Comparison of ENCODE assay signal across 8 cellular contexts in genomic region chr17:79777166-79777843, GRCh38. TPM values are rescaled to one million over a fixed set of nuclear protein-coding genes. Genes with fewer than 3 reads are reported as not detected.
DNase-seq lines count a peak whose midpoint lies in the region; ATAC-seq lines count a peak whose summit lies in the region.

No MANE protein-coding gene starts in this region.

- no peaks in the 10 kb centered on the region for H3K36me3 Mint-ChIP-seq in activated naive CD8-positive, alpha-beta T cell

- H3K4me1 Mint-ChIP-seq in activated naive CD8-positive, alpha-beta T cell (ENCODE audit: low read depth): peaks cover 37% of the 10 kb centered on the region

- H3K4me3 Mint-ChIP-seq in activated naive CD8-positive, alpha-beta T cell: peak overlapping the region; percentile 74

- peak; percentile 73 for ATAC-seq in left ventricle myocardium superior
- no peak for ATAC-seq in GM19023 (IDR thresholded peaks at IDR 0.05; ENCODE audit: unreplicated experiment)

- H3K27ac Mint-ChIP-seq in activated naive CD8-positive, alpha-beta T cell: no peak overlapping the region

- H3K27me3 Mint-ChIP-seq in activated naive CD8-positive, alpha-beta T cell: peaks cover 32% of the 10 kb centered on the region

- peak; percentile 77 for DNase-seq in Daoy (ENCODE audit: low read depth)
- peak; percentile 87 for DNase-seq in H4 (ENCODE audit: low spot score)
- DNase-seq in NCI-H2171 (lab: John Stamatoyannopoulos, UW): peak; percentile 96
- peak; percentile 79 for DNase-seq in left ventricle myocardium superior
- peak in 8 of 10 donors; percentile 23 to 91 (median 60) for DNase-seq in posterior cingulate gyrus
- DNase-seq in T1000 (lab: John Stamatoyannopoulos, UW): no peak

- intact Hi-C loops in left ventricle myocardium superior (cut with micrococcal nuclease): no loop called here
- intact Hi-C loops in posterior cingulate gyrus (cut with DNase I): no loop called here

- no peaks in the 10 kb centered on the region for H3K9me3 Mint-ChIP-seq in activated naive CD8-positive, alpha-beta T cell (ENCODE audit: low read depth)

RNA-seq across cellular contexts. Expression of gene CBX2, which starts 0.6 kb away (rescaled TPM):
- 15.2 and 18.3 TPM in 2 replicates for total RNA-seq in Daoy (2014; rRNA removed; shearing (Covaris generic))
- 24.5 and 34.2 TPM in 2 replicates for total RNA-seq in H4 (2014; rRNA removed; shearing (Covaris generic))
- 2.9 TPM for total RNA-seq in left ventricle myocardium superior

RNA-seq across cellular contexts. Expression of gene CBX8, which starts 19.6 kb away (rescaled TPM):
- total RNA-seq in Daoy (2014; rRNA removed; shearing (Covaris generic)): 4.5 and 4.9 TPM in 2 replicates
- total RNA-seq in H4 (2014; rRNA removed; shearing (Covaris generic)): 7.0 and 14.6 TPM in 2 replicates
- total RNA-seq in left ventricle myocardium superior: 8.2 TPM

RNA-seq across cellular contexts. Expression of gene ENPP7, which starts 46.6 kb away (rescaled TPM):
- total RNA-seq in Daoy (2014; rRNA removed; shearing (Covaris generic)): not detected in 2 replicates
- total RNA-seq in H4 (2014; rRNA removed; shearing (Covaris generic)): not detected in 2 replicates
- not detected for total RNA-seq in left ventricle myocardium superior
